8 cellular contexts compared by ENCODE assay signal in genomic region chr7:149196151-149196704, GRCh38. TPM values are rescaled to one million over a fixed set of nuclear protein-coding genes. Genes with fewer than 3 reads are reported as not detected.
DNase-seq lines count a peak whose midpoint lies in the region; ATAC-seq, FAIRE-seq and TF ChIP-seq lines count a peak whose summit lies in the region.

No MANE protein-coding gene starts in this region.

- H3K9ac ChIP-seq in IMR-90 (ENCODE audit: low read depth, low read length), result peak overlapping the region; percentile 89
- peak overlapping the region; percentile 87 to 93 for H3K9ac ChIP-seq in kidney (ENCODE audit: low read length in 2 of 2)

- H3K27me3 ChIP-seq in heart left ventricle (peaks cover 0 to 3% (median 0%) of the 10 kb centered on the region in 9 donors), IMR-90 (ENCODE audit: control insufficient read depth, insufficient read depth, low read length) (no peaks in the 10 kb centered on the region)

- H3K4me1 ChIP-seq in heart left ventricle (peaks cover 0 to 25% (median 22%) of the 10 kb centered on the region in 12 donors), IMR-90 (ENCODE audit: control insufficient read depth, insufficient read depth, low read length) (peaks cover 6% of the 10 kb centered on the region), kidney (ENCODE audit: control insufficient read depth in 1 of 2, insufficient read depth in 1 of 2, low read depth in 1 of 2, low read length in 2 of 2) (peaks cover 5 to 11% of the 10 kb centered on the region in 2 donors)

- no peak for TF ChIP-seq RAD21 in IMR-90 (IDR thresholded peaks at IDR 0.05; ENCODE audit: low read length)

- DNase-seq in heart left ventricle (no peak), Right ventricle myocardium superior (no peak), IMR-90 (no peak), kidney (no peak), HTR-8/SVneo (ENCODE audit: insufficient read length, low spot score) (no peak), SW 1271 (lab: John Stamatoyannopoulos, UW) (no peak)
- DNase-seq in activated naive CD8-positive, alpha-beta T cell treated with anti-CD3 and anti-CD28 coated beads for 36 hours, result peak; percentile 13

- H3K23ac ChIP-seq in IMR-90 (ENCODE audit: low read depth, low read length), result peak overlapping the region; percentile 87

- no peak for TF ChIP-seq CTCF in heart left ventricle (IDR thresholded peaks at IDR 0.05)
- TF ChIP-seq CTCF in IMR-90 (conservative IDR thresholded peaks at IDR 0.05; ENCODE audit: low read depth, low read length), result no peak
- no peak for TF ChIP-seq CTCF in kidney (IDR thresholded peaks at IDR 0.05; ENCODE audit: borderline replicate concordance, extremely low read depth, insufficient read depth)

- intact Hi-C loops in heart left ventricle (cut with DNase I) (loop anchor here in 1 of 10 donors (2.0 kb wide), 1 partner anchor 43 kb away; the partner anchor contains the start of gene ZNF212), Right ventricle myocardium superior (cut with DNase I) (no loop called here), IMR-90 (cut with micrococcal nuclease) (loop anchor here (5.0 kb wide), 1 partner anchor 36 kb away; no protein-coding TSS in a partner anchor), kidney (cut with DNase I) (no loop called here)

- peaks cover 3 to 35% (median 30%) of the 10 kb centered on the region in 9 donors for H3K36me3 ChIP-seq in heart left ventricle
- H3K36me3 ChIP-seq in IMR-90 (ENCODE audit: control insufficient read depth, insufficient read depth, low read length), result peaks cover 24% of the 10 kb centered on the region
- H3K36me3 ChIP-seq in kidney (ENCODE audit: control insufficient read depth in 1 of 2, insufficient read depth in 2 of 2, low read length in 2 of 2), result peaks cover 18 to 24% of the 10 kb centered on the region in 2 donors

- H2AFZ ChIP-seq in IMR-90 (replicated peaks; ENCODE audit: low read length, poor library complexity), result peak overlapping the region; percentile 97

- peak overlapping the region; percentile 92 for H3K4me3 Mint-ChIP-seq in activated naive CD8-positive, alpha-beta T cell treated with anti-CD3 and anti-CD28 coated beads for 36 hours
- H3K4me3 Mint-ChIP-seq in stimulated activated memory B cell treated with anti-CD40 and anti-IgM and Interleukin-4, amounts not matched to agents 10 μg/mL and 1 μg/mL and 100 μg/mL, for 72 hours, result peak overlapping the region; percentile 82

- TF ChIP-seq POLR2A in heart left ventricle (IDR thresholded peaks at IDR 0.05) (no peak), IMR-90 (IDR thresholded peaks at IDR 0.05; ENCODE audit: low read depth, low read length) (no peak)

- peak overlapping the region; percentile 77 for H3K4ac ChIP-seq in IMR-90 (ENCODE audit: low read depth, low read length)

- CTCF ChIA-PET in IMR-90 (lab: Yijun Ruan, JAX), result interaction anchor here (1.2 kb wide), 1 partner anchor 16 kb away, joined by 3 read pairs; no protein-coding TSS in a partner anchor

- in situ Hi-C loops in IMR-90 (cut with MboI; ENCODE audit: low sequenced_read_pairs), result no loop called here

- H3K27ac ChIP-seq in heart left ventricle, result peak overlapping the region; percentile 28 to 97 (median 90)
- peak overlapping the region; percentile 63 for H3K27ac ChIP-seq in IMR-90 (ENCODE audit: insufficient read depth, low read length)
- H3K27ac ChIP-seq in kidney (ENCODE audit: low read depth in 2 of 2, low read length in 2 of 2), result peak overlapping the region in 1 of 2 donors; percentile 9

- H3K27me3 Mint-ChIP-seq in activated naive CD8-positive, alpha-beta T cell treated with anti-CD3 and anti-CD28 coated beads for 36 hours, result no peaks in the 10 kb centered on the region
- H3K27me3 Mint-ChIP-seq in stimulated activated memory B cell treated with anti-CD40 and anti-IgM and Interleukin-4, amounts not matched to agents 10 μg/mL and 1 μg/mL and 100 μg/mL, for 72 hours, result no peaks in the 10 kb centered on the region

- H3K18ac ChIP-seq in IMR-90 (ENCODE audit: low read depth, low read length), result no peak overlapping the region

- H3K4me2 ChIP-seq in IMR-90 (ENCODE audit: low read depth, low read length), result peak overlapping the region; percentile 92

- dilution Hi-C loops in IMR-90 (cut with HindIII; ENCODE audit: low sequenced_read_pairs, unreplicated experiment), result no loop called here

- WGBS in heart left ventricle, 4 donors, result 1 to 4% (median 3%) methylated on average over 13 to 17 of the region's 17 CpGs
- WGBS in IMR-90 (ENCODE audit: extremely low coverage in 2 of 2, insufficient read length in 1 of 2), 2 experiments, result 4% methylated on average over 5 of the region's 17 CpGs; no CpG with 5 or more reads in 1 of the 2 experiments

- H3K9me3 Mint-ChIP-seq in activated naive CD8-positive, alpha-beta T cell treated with anti-CD3 and anti-CD28 coated beads for 36 hours, result no peaks in the 10 kb centered on the region
- H3K9me3 Mint-ChIP-seq in stimulated activated memory B cell treated with anti-CD40 and anti-IgM and Interleukin-4, amounts not matched to agents 10 μg/mL and 1 μg/mL and 100 μg/mL, for 72 hours, result no peaks in the 10 kb centered on the region

- peaks cover 17% of the 10 kb centered on the region for H4K20me1 ChIP-seq in IMR-90 (ENCODE audit: insufficient read depth, low read length)

- H3K79me1 ChIP-seq in IMR-90 (ENCODE audit: low read depth in 1 of 2, low read length in 2 of 2), result peaks cover 11 to 41% of the 10 kb centered on the region in 2 experiments

- POLR2A ChIA-PET in IMR-90 (lab: Charles Lee; ENCODE audit: unreplicated experiment), result no interaction called here

- no peak overlapping the region for H2BK20ac ChIP-seq in IMR-90 (ENCODE audit: low read depth, low read length)

- H4K8ac ChIP-seq in IMR-90 (ENCODE audit: low read depth in 2 of 2, low read length in 2 of 2), result peak overlapping the region; percentile 44 to 58; a peak in 2 of 4 replicates

- FAIRE-seq in kidney (lab: Jason Lieb, UNC), result no peak
- FAIRE-seq in HTR-8/SVneo (lab: Jason Lieb, UNC), result no peak

- peak overlapping the region; percentile 84 for H3K27ac Mint-ChIP-seq in activated naive CD8-positive, alpha-beta T cell treated with anti-CD3 and anti-CD28 coated beads for 36 hours
- H3K27ac Mint-ChIP-seq in stimulated activated memory B cell treated with anti-CD40 and anti-IgM and Interleukin-4, amounts not matched to agents 10 μg/mL and 1 μg/mL and 100 μg/mL, for 72 hours, result peak overlapping the region; percentile 90

- H2BK5ac ChIP-seq in IMR-90 (ENCODE audit: low read depth, low read length, poor library complexity, severe bottlenecking), result peak overlapping the region; percentile 71

- ATAC-seq in heart left ventricle (no peak), Right ventricle myocardium superior (ENCODE audit: poor library complexity) (no peak), IMR-90 (ENCODE audit: low read depth) (peak; percentile 2; the same call in 1 of the 2 replicates)
- no peak for ATAC-seq in stimulated activated memory B cell treated with anti-CD40 and anti-IgM and Interleukin-4, amounts not matched to agents 10 μg/mL and 1 μg/mL and 100 μg/mL, for 72 hours

- H3K9me3 ChIP-seq in heart left ventricle, result no peaks in the 10 kb centered on the region
- H3K9me3 ChIP-seq in IMR-90 (ENCODE audit: control insufficient read depth, insufficient read depth, low read length), result no peaks in the 10 kb centered on the region
- H3K9me3 ChIP-seq in kidney (ENCODE audit: control insufficient read depth in 1 of 2, low read length in 2 of 2), result no peaks in the 10 kb centered on the region

- H2BK120ac ChIP-seq in IMR-90 (ENCODE audit: low read depth, low read length), result no peak overlapping the region; the same call in 1 of the 2 replicates

- H3K4me3 ChIP-seq in heart left ventricle (peak overlapping the region; percentile 30 to 99 (median 82)), IMR-90 (ENCODE audit: insufficient read depth, low read depth, low read length) (peak overlapping the region; percentile 75), kidney (ENCODE audit: low read length in 2 of 2) (peak overlapping the region; percentile 78 to 92)

- no peak overlapping the region for H2BK15ac ChIP-seq in IMR-90 (ENCODE audit: low read depth, low read length)

- peak overlapping the region; percentile 39; the same call in 1 of the 2 replicates for H4K91ac ChIP-seq in IMR-90 (ENCODE audit: insufficient read depth, low read depth, low read length)

- peak overlapping the region; percentile 64 for H3K14ac ChIP-seq in IMR-90 (replicated peaks; ENCODE audit: low read depth, low read length)

- H3K56ac ChIP-seq in IMR-90 (ENCODE audit: extremely low read depth, insufficient read depth, low read length), result peak overlapping the region; percentile 77; the same call in 1 of the 2 replicates

- no TSS peak for BruUV-seq in IMR-90 (replicated peaks; lab: Mats Ljungman, UMichigan)

- peaks cover 30% of the 10 kb centered on the region for H3K36me3 Mint-ChIP-seq in activated naive CD8-positive, alpha-beta T cell treated with anti-CD3 and anti-CD28 coated beads for 36 hours
- H3K36me3 Mint-ChIP-seq in stimulated activated memory B cell treated with anti-CD40 and anti-IgM and Interleukin-4, amounts not matched to agents 10 μg/mL and 1 μg/mL and 100 μg/mL, for 72 hours, result peaks cover 31% of the 10 kb centered on the region

- H4K5ac ChIP-seq in IMR-90 (ENCODE audit: low read depth, low read length), result peak overlapping the region; percentile 32; the same call in 1 of the 2 replicates

- H3K4me1 Mint-ChIP-seq in activated naive CD8-positive, alpha-beta T cell treated with anti-CD3 and anti-CD28 coated beads for 36 hours, result peaks cover 31% of the 10 kb centered on the region
- peaks cover 22% of the 10 kb centered on the region for H3K4me1 Mint-ChIP-seq in stimulated activated memory B cell treated with anti-CD40 and anti-IgM and Interleukin-4, amounts not matched to agents 10 μg/mL and 1 μg/mL and 100 μg/mL, for 72 hours

- peak overlapping the region; percentile 86 for H2AK9ac ChIP-seq in IMR-90 (replicated peaks; ENCODE audit: low read depth, low read length, poor library complexity)

- H2AK5ac ChIP-seq in IMR-90 (ENCODE audit: low read depth, low read length), result peak overlapping the region; percentile 44; the same call in 1 of the 2 replicates

- H3K9me1 ChIP-seq in IMR-90 (ENCODE audit: insufficient read depth, low read length), result 0 out of 2 replicates have a peak, but pooled peaks cover 6% of the 10 kb centered on the region

RNA-seq across cellular contexts. Expression of gene ZNF282, which starts 0.9 kb away (rescaled TPM):
- total RNA-seq in heart left ventricle (10 to 100 TPM; 11.0 to 21.4 (median 13.0) TPM), Right ventricle myocardium superior (11.1 TPM), IMR-90 (2012; rRNA removed) (6.7 and 7.2 TPM in 2 replicates), kidney (24.5 TPM)
- polyA plus RNA-seq in heart left ventricle (10 to 100 TPM in 1 of 2 donors, 1 to 10 TPM in 1; 6.6 to 12.5 TPM), IMR-90 (2012; rRNA removed) (11.9 and 13.6 TPM in 2 replicates), kidney (ENCODE audit: insufficient read depth, low read depth, low replicate concordance) (9.3 TPM)
- 7.9 and 11.3 TPM in 2 replicates for polyA plus RNA-seq in IMR-90 (2012; cell fraction: cytosol; rRNA removed)
- polyA plus RNA-seq in IMR-90 (2012; cell fraction: nucleus; rRNA removed; ENCODE audit: low replicate concordance), result 17.8 and 29.7 TPM in 2 replicates
- total RNA-seq in activated naive CD8-positive, alpha-beta T cell treated with anti-CD3 and anti-CD28 coated beads for 36 hours, result 10 to 100 TPM; 30.7 to 30.8 TPM

RNA-seq across cellular contexts. Expression of gene ZNF212, which starts 43.2 kb away (rescaled TPM):
- total RNA-seq in heart left ventricle (1 to 10 TPM; 3.4 to 6.3 (median 4.3) TPM), Right ventricle myocardium superior (5.5 TPM), IMR-90 (2012; rRNA removed) (3.8 and 4.2 TPM in 2 replicates), kidney (13.4 TPM)
- polyA plus RNA-seq in heart left ventricle (1 to 10 TPM; 3.9 to 4.9 TPM), IMR-90 (2012; rRNA removed) (4.8 and 5.1 TPM in 2 replicates), kidney (ENCODE audit: insufficient read depth, low read depth, low replicate concordance) (7.9 TPM)
- 3.3 and 3.8 TPM in 2 replicates for polyA plus RNA-seq in IMR-90 (2012; cell fraction: cytosol; rRNA removed)
- 14.9 and 20.6 TPM in 2 replicates for polyA plus RNA-seq in IMR-90 (2012; cell fraction: nucleus; rRNA removed; ENCODE audit: low replicate concordance)
- total RNA-seq in activated naive CD8-positive, alpha-beta T cell treated with anti-CD3 and anti-CD28 coated beads for 36 hours, result 10 to 100 TPM; 12.5 to 14.6 TPM

RNA-seq across cellular contexts. Expression of gene ZNF398, which starts 49.0 kb away (rescaled TPM):
- total RNA-seq in heart left ventricle, result 10 to 100 TPM in 3 of 9 donors, 1 to 10 TPM in 6; 6.5 to 14.4 (median 8.9) TPM
- polyA plus RNA-seq in heart left ventricle, result 1 to 10 TPM; 2.1 to 4.9 TPM
- total RNA-seq in Right ventricle myocardium superior, result 6.3 TPM
- total RNA-seq in IMR-90 (2012; rRNA removed), result 7.9 and 9.2 TPM in 2 replicates
- 5.7 and 6.2 TPM in 2 replicates for polyA plus RNA-seq in IMR-90 (2012; rRNA removed)
- polyA plus RNA-seq in IMR-90 (2012; cell fraction: cytosol; rRNA removed), result 2.6 and 4.4 TPM in 2 replicates
- polyA plus RNA-seq in IMR-90 (2012; cell fraction: nucleus; rRNA removed; ENCODE audit: low replicate concordance), result 5.3 and 10.5 TPM in 2 replicates
- total RNA-seq in activated naive CD8-positive, alpha-beta T cell treated with anti-CD3 and anti-CD28 coated beads for 36 hours, result 10 to 100 TPM; 10.5 to 11.1 TPM
- 12.6 TPM for total RNA-seq in kidney
- 3.2 TPM for polyA plus RNA-seq in kidney (ENCODE audit: insufficient read depth, low read depth, low replicate concordance)
